Comparison of ENCODE assay signal across 17 cellular contexts in the genomic region with DNA sequence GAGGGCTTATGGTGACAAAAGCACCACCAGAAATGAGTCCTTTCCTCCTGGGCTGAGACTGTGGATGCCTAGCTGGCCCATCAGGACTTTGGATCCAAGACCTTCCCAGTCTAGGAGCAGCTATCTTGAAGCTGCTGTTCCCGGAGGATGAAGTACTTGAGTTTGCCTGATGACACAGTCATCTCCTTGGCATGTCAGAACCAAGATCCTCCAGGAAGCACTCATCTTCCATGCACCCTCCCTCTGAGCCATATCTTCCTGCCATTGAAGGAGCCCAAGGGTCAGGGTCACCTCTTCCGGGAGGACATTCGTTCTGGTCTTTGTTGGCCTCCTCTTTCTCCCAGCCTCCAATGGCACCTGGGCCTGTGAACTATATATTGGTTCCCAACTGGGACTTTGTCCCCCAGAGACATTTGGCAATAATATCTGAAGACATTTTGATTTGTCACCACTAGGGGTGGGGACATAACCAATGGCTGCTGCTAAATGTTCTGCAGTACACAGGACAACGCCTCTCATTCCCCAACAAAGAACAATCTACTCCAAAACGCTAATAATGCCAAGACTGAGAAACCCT. TPM values are rescaled to one million over a fixed set of nuclear protein-coding genes. Genes with fewer than 3 reads are reported as not detected.
DNase-seq lines count a peak whose midpoint lies in the region; ATAC-seq, FAIRE-seq and TF ChIP-seq lines count a peak whose summit lies in the region.
"Had no signal": no experiment of that assay in that cellular context is flagged by ENCODE, and none has a peak within 500 bp of the region (broad histone marks: within the 10 kb centered on the region; RNA-seq: fewer than 3 reads in every experiment).

No MANE protein-coding gene starts in this region.

- WGBS in K562 (ENCODE audit: insufficient coverage, low coverage, missing lambda C conversion rate), result 3% methylated on average over 5 of the region's 5 CpGs

- H2AFZ ChIP-seq in K562 (ENCODE audit: low read depth, low read length), result 0 out of 2 replicates have a peak overlapping the region, but pooled peaks have one; percentile 21

- no peak overlapping the region for H3K27ac ChIP-seq in K562 (ENCODE audit: extremely low read depth, low read depth, low read length)
- peak overlapping the region; percentile 54 to 56 for H3K27ac ChIP-seq in mucosa of rectum (ENCODE audit: low read depth in 2 of 2, low read length in 2 of 2)

- no peak for TF ChIP-seq POLR2A in K562 (conservative IDR thresholded peaks at IDR 0.05)

- H4K20me1 ChIP-seq in K562 (replicated peaks; ENCODE audit: control insufficient read depth, insufficient read depth, low read length), result no peaks in the 10 kb centered on the region

- no peak for TF ChIP-seq RAD21 in K562 (CRISPR knock-in tag; conservative IDR thresholded peaks at IDR 0.05 in 1 of 2, IDR thresholded peaks at IDR 0.05 in 1 of 2)

- intact Hi-C loops in K562 (cut with micrococcal nuclease), result no loop called here

- H3K4me1 ChIP-seq in K562 (replicated peaks in 1 of 2; ENCODE audit: control insufficient read depth in 2 of 2, insufficient read depth in 2 of 2, low read length in 2 of 2) (peaks cover 3 to 9% of the 10 kb centered on the region in 2 experiments; a peak in 4 of 5 replicates), mucosa of rectum (ENCODE audit: control insufficient read depth in 2 of 2, insufficient read depth in 2 of 2, low read length in 2 of 2) (peaks cover 16 to 20% of the 10 kb centered on the region in 2 donors)

- BruUV-seq in K562 (replicated peaks; lab: Mats Ljungman, UMichigan), result no TSS peak

- H3K4me3 ChIP-seq in K562 (no peak overlapping the region), mucosa of rectum (ENCODE audit: low read length in 2 of 2) (no peak overlapping the region)

- no peak overlapping the region for H3K9ac ChIP-seq in K562 (ENCODE audit: insufficient read depth in 1 of 2, low read depth in 2 of 2, low read length in 2 of 2)
- no peak overlapping the region for H3K9ac ChIP-seq in mucosa of rectum (ENCODE audit: low read depth in 1 of 2, low read length in 2 of 2)

- peaks cover 1% of the 10 kb centered on the region for H3K79me2 ChIP-seq in K562 (ENCODE audit: control insufficient read depth, insufficient read depth, low read length)

- H3K36me3 ChIP-seq in K562 (ENCODE audit: control insufficient read depth, insufficient read depth, low read length) (no peaks in the 10 kb centered on the region), mucosa of rectum (ENCODE audit: control insufficient read depth in 2 of 2, insufficient read depth in 2 of 2, low read length in 2 of 2) (no peaks in the 10 kb centered on the region)

- no peak overlapping the region for H3K4me2 ChIP-seq in K562 (ENCODE audit: insufficient read depth, low read length)

- in situ Hi-C loops in K562 (cut with MboI), result no loop called here

- DNase-seq in AG20443 (ENCODE audit: low spot score), result peak; percentile 37
- DNase-seq in HS-27A (ENCODE audit: low read depth), result peak; percentile 27
- peak in 1 of 4 experiments; percentile 25 for DNase-seq in K562 (ENCODE audit: extremely low read depth in 1 of 4, low spot score in 3 of 4)
- no peak for DNase-seq in NCI-H2171 treated with DMSO at 0.1 percent for 48 hours (lab: John Stamatoyannopoulos, UW)
- no peak for DNase-seq in NCI-H2227 treated with DMSO at 0.1 percent for 48 hours (lab: John Stamatoyannopoulos, UW)
- DNase-seq: activated CD4-positive, alpha-beta T cell treated with anti-CD3 and anti-CD28 coated beads for 1 hour; GOT3; midbrain; NCI-H446; occipital lobe; stimulated activated naive CD8-positive, alpha-beta T cell treated with anti-CD3 and anti-CD28 coated beads, Interleukin-15, Interleukin-2, amounts not matched to agents 100 U/mL and 50 U/mL, for 24 hours had no signal

- TF ChIP-seq EP300 in K562 (IDR thresholded peaks at IDR 0.05; ENCODE audit: low read length), result no peak

- 0 out of 2 replicates have a peak, but pooled peaks cover 4% of the 10 kb centered on the region for H3K9me3 ChIP-seq in K562 (replicated peaks; ENCODE audit: control insufficient read depth, insufficient read depth, low read depth, low read length)
- H3K9me3 ChIP-seq in mucosa of rectum (ENCODE audit: control insufficient read depth in 2 of 2, low read length in 2 of 2), result no peaks in the 10 kb centered on the region

- TF ChIP-seq CTCF in K562 (IDR thresholded peaks at IDR 0.05 in 2 of 3, conservative IDR thresholded peaks at IDR 0.05 in 1 of 3; ENCODE audit: insufficient read depth in 2 of 3, low read depth in 1 of 3, low read length in 3 of 3), result peak in 2 of 3 experiments; percentile 11 to 35; a peak in 1 of 6 replicates

- POLR2A ChIA-PET in K562 (lab: Yijun Ruan, JAX), result interaction anchor here (0.7 kb wide), 1 partner anchor 12 kb away, joined by 6 read pairs; no protein-coding TSS in a partner anchor

- no peak for FAIRE-seq in K562 (lab: Jason Lieb, UNC)
- FAIRE-seq: G401.6, urothelium cell line had no signal

- H3K27me3 ChIP-seq in K562 (ENCODE audit: control insufficient read depth in 2 of 2, insufficient read depth in 2 of 2, low read length in 2 of 2) (peaks cover 19 to 42% of the 10 kb centered on the region in 2 experiments), mucosa of rectum (ENCODE audit: control insufficient read depth in 2 of 2, insufficient read depth in 2 of 2, low read length in 2 of 2) (no peaks in the 10 kb centered on the region)

- CTCF ChIA-PET in K562 (lab: Yijun Ruan, JAX; ENCODE audit: low intra/inter-chr PET ratio), result no interaction called here

- no peaks in the 10 kb centered on the region for H3K9me1 ChIP-seq in K562 (ENCODE audit: control insufficient read depth, insufficient read depth, low read length)

- no peak for ATAC-seq in K562
- ATAC-seq in GM18909 (IDR thresholded peaks at IDR 0.05; ENCODE audit: poor library complexity, unreplicated experiment), result no peak
- no peak for ATAC-seq in GM19397 (IDR thresholded peaks at IDR 0.05; ENCODE audit: unreplicated experiment)
- ATAC-seq: stimulated activated naive CD8-positive, alpha-beta T cell treated with anti-CD3 and anti-CD28 coated beads, Interleukin-15, Interleukin-2, amounts not matched to agents 100 U/mL and 50 U/mL, for 24 hours had no signal

TF ChIP-seq in K562, 482 proteins besides CTCF, POLR2A, EP300 and RAD21 (continues in another document):
- TF ChIP-seq CREBBP (IDR thresholded peaks at IDR 0.05; ENCODE audit: low read depth, low read length), result no peak
- no peak for TF ChIP-seq RBM17 (IDR thresholded peaks at IDR 0.05; ENCODE audit: borderline replicate concordance, low read depth, low read length)
- TF ChIP-seq PRMT5 (CRISPR knock-in tag; IDR thresholded peaks at IDR 0.05), result no peak
- no peak for TF ChIP-seq KLF1 (tag; IDR thresholded peaks at IDR 0.05)
- no peak for TF ChIP-seq ZNF165 (CRISPR knock-in tag; IDR thresholded peaks at IDR 0.05; ENCODE audit: borderline replicate concordance)

RNA-seq across cellular contexts. Expression of a gene that starts 4.3 kb away (rescaled TPM):
- not detected in 2 replicates for total RNA-seq in K562 (2011; cell fraction: chromatin; rRNA removed; ENCODE audit: low replicate concordance)
- total RNA-seq in K562 (2011; cell fraction: nucleolus; rRNA removed), result 0.17 TPM in 1 of 2 replicates, not detected in the other
- total RNA-seq in K562 (2011; cell fraction: nucleoplasm; rRNA removed), result not detected in 2 replicates
- total RNA-seq in K562 (2014; rRNA removed) (not detected in 2 replicates), K562 (2014; rRNA removed; fragmentation: Illumina TruSeq; extraction: Trizol) (not detected in 2 replicates), K562 (2015; rRNA removed; fragmentation: Illumina TruSeq; extraction: Trizol) (not detected in 2 replicates), K562 (2021) (not detected in 2 replicates)
- polyA plus RNA-seq in K562 (2011; rRNA removed) (0.08 TPM in 1 of 2 replicates, not detected in the other), K562 (2014; fragmentation: Illumina TruSeq; extraction: Trizol) (not detected in 2 replicates), K562 (2014; fragmentation: Nextera tagmentation; extraction: Ambion mirVana) (not detected), K562 (2014; rRNA removed) (not detected in 2 replicates)
- polyA plus RNA-seq in K562 (2011; cell fraction: cytosol; rRNA removed), result 0.03 TPM in 1 of 2 replicates, not detected in the other
- polyA plus RNA-seq in K562 (2011; cell fraction: nucleus; rRNA removed), result 0.03 and 0.24 TPM in 2 replicates
- 0.35 TPM in 1 of 2 replicates, not detected in the other for polyA plus RNA-seq in K562 (2012)
- polyA minus RNA-seq in K562 (2011; rRNA and poly(A)+ RNA removed), result not detected in 2 replicates
- polyA minus RNA-seq in K562 (2011; cell fraction: cytosol; rRNA and poly(A)+ RNA removed), result not detected in 2 replicates
- polyA minus RNA-seq in K562 (2011; cell fraction: nucleus; rRNA and poly(A)+ RNA removed), result not detected in 2 replicates
- total RNA-seq: occipital lobe, SK-MEL-5 had no signal

RNA-seq across cellular contexts. Expression of a gene that starts 4.9 kb away (rescaled TPM):
- 32.2 and 105 TPM in 2 replicates for total RNA-seq in K562 (2011; cell fraction: chromatin; rRNA removed; ENCODE audit: low replicate concordance)
- total RNA-seq in K562 (2011; cell fraction: nucleolus; rRNA removed), result 17.8 and 23.3 TPM in 2 replicates
- 30.4 and 33.7 TPM in 2 replicates for total RNA-seq in K562 (2011; cell fraction: nucleoplasm; rRNA removed)
- 50.5 and 59.7 TPM in 2 replicates for total RNA-seq in K562 (2014; rRNA removed)
- total RNA-seq in K562 (2014; rRNA removed; fragmentation: Illumina TruSeq; extraction: Trizol), result 65.1 and 72.5 TPM in 2 replicates
- 66.3 and 67.2 TPM in 2 replicates for total RNA-seq in K562 (2015; rRNA removed; fragmentation: Illumina TruSeq; extraction: Trizol)
- total RNA-seq in K562 (2021), result 37.2 and 39.8 TPM in 2 replicates
- polyA plus RNA-seq in K562 (2011; rRNA removed), result 36.6 and 46.6 TPM in 2 replicates
- polyA plus RNA-seq in K562 (2011; cell fraction: cytosol; rRNA removed), result 9.6 and 14.8 TPM in 2 replicates
- 22.9 and 23.2 TPM in 2 replicates for polyA plus RNA-seq in K562 (2011; cell fraction: nucleus; rRNA removed)
- polyA plus RNA-seq in K562 (2012), result 32.2 and 43.2 TPM in 2 replicates
- polyA plus RNA-seq in K562 (2014; fragmentation: Illumina TruSeq; extraction: Trizol), result 49.4 and 61.2 TPM in 2 replicates
- polyA plus RNA-seq in K562 (2014; fragmentation: Nextera tagmentation; extraction: Ambion mirVana), result 10 to 100 TPM; 20.8 to 21.5 TPM
- polyA plus RNA-seq in K562 (2014; rRNA removed), result 42.9 and 43.1 TPM in 2 replicates
- polyA minus RNA-seq in K562 (2011; rRNA and poly(A)+ RNA removed), result 52.1 and 66.1 TPM in 2 replicates
- 28.2 and 28.6 TPM in 2 replicates for polyA minus RNA-seq in K562 (2011; cell fraction: cytosol; rRNA and poly(A)+ RNA removed)
- 18.4 and 38.5 TPM in 2 replicates for polyA minus RNA-seq in K562 (2011; cell fraction: nucleus; rRNA and poly(A)+ RNA removed)

Comparison
In these comparisons a context has a peak if more than half of its experiments do, and no peak if none do; other contexts are left out.
1. DNase-seq: peak in AG20443 (single experiment) and HS-27A (single experiment); none in NCI-H2171 treated with DMSO at 0.1 percent for 48 hours (single experiment) and NCI-H2227 treated with DMSO at 0.1 percent for 48 hours (single experiment).